Comparison of ENCODE assay signal across 1 cellular context in the genomic region with DNA sequence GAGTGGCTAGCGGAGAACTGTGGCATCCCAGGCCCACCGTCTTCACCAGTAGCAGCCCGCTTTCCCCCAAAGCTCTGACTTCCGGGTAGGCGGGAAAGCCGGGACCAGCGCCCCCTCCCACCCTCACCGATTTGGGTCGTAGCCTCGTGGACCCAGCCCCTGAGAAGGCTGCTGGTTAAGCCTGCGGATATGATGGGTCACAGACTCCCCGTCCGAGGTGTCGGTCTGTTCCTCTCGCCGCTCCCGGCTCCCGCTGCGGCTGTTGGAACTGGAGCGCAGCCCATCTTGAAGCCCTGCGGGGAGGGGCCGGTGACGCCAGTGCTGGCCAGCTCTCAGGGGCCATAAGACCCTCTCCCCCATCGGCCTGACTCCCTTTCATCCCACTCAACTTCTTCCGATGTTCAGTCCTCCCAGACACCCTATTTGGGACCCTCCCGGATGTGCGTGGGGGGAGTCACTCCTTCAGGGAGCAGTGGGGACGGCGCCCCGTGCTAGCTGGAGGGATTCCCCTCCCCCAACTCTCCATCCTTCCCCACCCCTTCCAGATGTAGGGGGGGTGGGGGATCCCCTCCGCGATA.
TF ChIP-seq lines count a peak whose summit lies in the region.

No MANE protein-coding gene starts in this region.

TF ChIP-seq in WTC11, 78 proteins besides CTCF, POLR2A, EP300 and RAD21 (continued from another document):
- TF ChIP-seq, protein P1, sequence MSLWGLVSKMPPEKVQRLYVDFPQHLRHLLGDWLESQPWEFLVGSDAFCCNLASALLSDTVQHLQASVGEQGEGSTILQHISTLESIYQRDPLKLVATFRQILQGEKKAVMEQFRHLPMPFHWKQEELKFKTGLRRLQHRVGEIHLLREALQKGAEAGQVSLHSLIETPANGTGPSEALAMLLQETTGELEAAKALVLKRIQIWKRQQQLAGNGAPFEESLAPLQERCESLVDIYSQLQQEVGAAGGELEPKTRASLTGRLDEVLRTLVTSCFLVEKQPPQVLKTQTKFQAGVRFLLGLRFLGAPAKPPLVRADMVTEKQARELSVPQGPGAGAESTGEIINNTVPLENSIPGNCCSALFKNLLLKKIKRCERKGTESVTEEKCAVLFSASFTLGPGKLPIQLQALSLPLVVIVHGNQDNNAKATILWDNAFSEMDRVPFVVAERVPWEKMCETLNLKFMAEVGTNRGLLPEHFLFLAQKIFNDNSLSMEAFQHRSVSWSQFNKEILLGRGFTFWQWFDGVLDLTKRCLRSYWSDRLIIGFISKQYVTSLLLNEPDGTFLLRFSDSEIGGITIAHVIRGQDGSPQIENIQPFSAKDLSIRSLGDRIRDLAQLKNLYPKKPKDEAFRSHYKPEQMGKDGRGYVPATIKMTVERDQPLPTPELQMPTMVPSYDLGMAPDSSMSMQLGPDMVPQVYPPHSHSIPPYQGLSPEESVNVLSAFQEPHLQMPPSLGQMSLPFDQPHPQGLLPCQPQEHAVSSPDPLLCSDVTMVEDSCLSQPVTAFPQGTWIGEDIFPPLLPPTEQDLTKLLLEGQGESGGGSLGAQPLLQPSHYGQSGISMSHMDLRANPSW (CRISPR knock-in tag; conservative IDR thresholded peaks at IDR 0.05; ENCODE audit: low read depth): no peak
- TF ChIP-seq, protein P2, sequence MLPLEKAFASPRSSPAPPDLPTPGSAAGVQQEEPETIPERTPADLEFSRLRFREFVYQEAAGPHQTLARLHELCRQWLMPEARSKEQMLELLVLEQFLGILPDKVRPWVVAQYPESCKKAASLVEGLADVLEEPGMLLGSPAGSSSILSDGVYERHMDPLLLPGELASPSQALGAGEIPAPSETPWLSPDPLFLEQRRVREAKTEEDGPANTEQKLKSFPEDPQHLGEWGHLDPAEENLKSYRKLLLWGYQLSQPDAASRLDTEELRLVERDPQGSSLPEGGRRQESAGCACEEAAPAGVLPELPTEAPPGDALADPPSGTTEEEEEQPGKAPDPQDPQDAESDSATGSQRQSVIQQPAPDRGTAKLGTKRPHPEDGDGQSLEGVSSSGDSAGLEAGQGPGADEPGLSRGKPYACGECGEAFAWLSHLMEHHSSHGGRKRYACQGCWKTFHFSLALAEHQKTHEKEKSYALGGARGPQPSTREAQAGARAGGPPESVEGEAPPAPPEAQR (CRISPR knock-in tag; IDR thresholded peaks at IDR 0.05): no peak
- TF ChIP-seq, protein P3, sequence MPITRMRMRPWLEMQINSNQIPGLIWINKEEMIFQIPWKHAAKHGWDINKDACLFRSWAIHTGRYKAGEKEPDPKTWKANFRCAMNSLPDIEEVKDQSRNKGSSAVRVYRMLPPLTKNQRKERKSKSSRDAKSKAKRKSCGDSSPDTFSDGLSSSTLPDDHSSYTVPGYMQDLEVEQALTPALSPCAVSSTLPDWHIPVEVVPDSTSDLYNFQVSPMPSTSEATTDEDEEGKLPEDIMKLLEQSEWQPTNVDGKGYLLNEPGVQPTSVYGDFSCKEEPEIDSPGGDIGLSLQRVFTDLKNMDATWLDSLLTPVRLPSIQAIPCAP (CRISPR knock-in tag; IDR thresholded peaks at IDR 0.05): 0 out of 2 replicates have a peak, but pooled peaks have one; percentile 31
- TF ChIP-seq ETV6 (CRISPR knock-in tag; IDR thresholded peaks at IDR 0.05) (peak; percentile 73; the same call in 1 of the 2 replicates), ESRRA (CRISPR knock-in tag; IDR thresholded peaks at IDR 0.05; ENCODE audit: borderline replicate concordance) (no peak), GTF2I (CRISPR knock-in tag; conservative IDR thresholded peaks at IDR 0.05) (no peak), NR2C2 (CRISPR knock-in tag; IDR thresholded peaks at IDR 0.05) (no peak)
- TF ChIP-seq, protein P4, sequence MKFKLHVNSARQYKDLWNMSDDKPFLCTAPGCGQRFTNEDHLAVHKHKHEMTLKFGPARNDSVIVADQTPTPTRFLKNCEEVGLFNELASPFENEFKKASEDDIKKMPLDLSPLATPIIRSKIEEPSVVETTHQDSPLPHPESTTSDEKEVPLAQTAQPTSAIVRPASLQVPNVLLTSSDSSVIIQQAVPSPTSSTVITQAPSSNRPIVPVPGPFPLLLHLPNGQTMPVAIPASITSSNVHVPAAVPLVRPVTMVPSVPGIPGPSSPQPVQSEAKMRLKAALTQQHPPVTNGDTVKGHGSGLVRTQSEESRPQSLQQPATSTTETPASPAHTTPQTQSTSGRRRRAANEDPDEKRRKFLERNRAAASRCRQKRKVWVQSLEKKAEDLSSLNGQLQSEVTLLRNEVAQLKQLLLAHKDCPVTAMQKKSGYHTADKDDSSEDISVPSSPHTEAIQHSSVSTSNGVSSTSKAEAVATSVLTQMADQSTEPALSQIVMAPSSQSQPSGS (CRISPR knock-in tag; IDR thresholded peaks at IDR 0.05; ENCODE audit: borderline replicate concordance, low read depth): no peak
- TF ChIP-seq, protein P5, sequence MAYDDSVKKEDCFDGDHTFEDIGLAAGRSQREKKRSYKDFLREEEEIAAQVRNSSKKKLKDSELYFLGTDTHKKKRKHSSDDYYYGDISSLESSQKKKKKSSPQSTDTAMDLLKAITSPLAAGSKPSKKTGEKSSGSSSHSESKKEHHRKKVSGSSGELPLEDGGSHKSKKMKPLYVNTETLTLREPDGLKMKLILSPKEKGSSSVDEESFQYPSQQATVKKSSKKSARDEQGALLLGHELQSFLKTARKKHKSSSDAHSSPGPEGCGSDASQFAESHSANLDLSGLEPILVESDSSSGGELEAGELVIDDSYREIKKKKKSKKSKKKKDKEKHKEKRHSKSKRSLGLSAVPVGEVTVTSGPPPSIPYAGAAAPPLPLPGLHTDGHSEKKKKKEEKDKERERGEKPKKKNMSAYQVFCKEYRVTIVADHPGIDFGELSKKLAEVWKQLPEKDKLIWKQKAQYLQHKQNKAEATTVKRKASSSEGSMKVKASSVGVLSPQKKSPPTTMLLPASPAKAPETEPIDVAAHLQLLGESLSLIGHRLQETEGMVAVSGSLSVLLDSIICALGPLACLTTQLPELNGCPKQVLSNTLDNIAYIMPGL (CRISPR knock-in tag; IDR thresholded peaks at IDR 0.05): no peak; the same call in 1 of the 2 replicates
- TF ChIP-seq, protein P6, sequence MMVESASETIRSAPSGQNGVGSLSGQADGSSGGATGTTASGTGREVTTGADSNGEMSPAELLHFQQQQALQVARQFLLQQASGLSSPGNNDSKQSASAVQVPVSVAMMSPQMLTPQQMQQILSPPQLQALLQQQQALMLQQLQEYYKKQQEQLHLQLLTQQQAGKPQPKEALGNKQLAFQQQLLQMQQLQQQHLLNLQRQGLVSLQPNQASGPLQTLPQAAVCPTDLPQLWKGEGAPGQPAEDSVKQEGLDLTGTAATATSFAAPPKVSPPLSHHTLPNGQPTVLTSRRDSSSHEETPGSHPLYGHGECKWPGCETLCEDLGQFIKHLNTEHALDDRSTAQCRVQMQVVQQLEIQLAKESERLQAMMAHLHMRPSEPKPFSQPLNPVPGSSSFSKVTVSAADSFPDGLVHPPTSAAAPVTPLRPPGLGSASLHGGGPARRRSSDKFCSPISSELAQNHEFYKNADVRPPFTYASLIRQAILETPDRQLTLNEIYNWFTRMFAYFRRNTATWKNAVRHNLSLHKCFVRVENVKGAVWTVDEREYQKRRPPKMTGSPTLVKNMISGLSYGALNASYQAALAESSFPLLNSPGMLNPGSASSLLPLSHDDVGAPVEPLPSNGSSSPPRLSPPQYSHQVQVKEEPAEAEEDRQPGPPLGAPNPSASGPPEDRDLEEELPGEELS (CRISPR knock-in tag; IDR thresholded peaks at IDR 0.05): 0 out of 2 replicates have a peak, but pooled peaks have one; percentile 12
